ENCODE assay signal across 8 cellular contexts in the genomic region with DNA sequence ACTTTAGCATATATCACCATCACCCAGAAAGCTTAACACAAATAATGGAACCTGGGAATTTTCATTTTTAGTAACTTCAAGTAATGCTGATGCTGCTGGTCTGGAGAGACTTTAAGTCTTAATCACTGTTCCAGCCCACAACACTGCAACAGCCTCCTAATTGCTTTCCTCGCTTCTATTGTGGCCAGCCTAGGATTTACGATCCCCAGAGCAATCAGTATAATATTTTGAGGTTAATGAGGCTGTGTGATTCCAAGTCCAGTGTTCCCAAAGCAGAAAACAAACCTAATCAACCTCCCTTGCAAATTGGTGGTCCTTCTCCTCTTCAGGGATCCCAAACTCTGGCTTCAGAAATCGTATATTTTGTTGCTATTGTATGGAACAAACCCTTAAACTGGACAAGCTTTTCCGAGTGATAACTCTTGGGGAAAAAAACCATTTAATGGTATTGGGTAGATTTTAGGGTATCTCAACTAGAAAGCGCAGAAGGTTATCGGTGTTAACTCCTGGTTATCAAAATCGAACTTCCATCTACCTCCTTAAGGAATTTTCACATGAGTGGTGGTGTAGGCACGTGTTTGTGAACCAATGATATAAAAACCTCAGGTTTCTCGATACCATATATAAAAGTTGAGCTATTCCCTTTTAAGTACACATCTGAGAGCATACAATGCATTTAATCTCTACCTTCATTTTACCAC. TPM values are rescaled to one million over a fixed set of nuclear protein-coding genes. Genes with fewer than 3 reads are reported as not detected.
A peak's percentile ranks its signal among the peaks of the same experiment; 100 is the strongest.
DNase-seq lines count a peak whose midpoint lies in the region; ATAC-seq and TF ChIP-seq lines count a peak whose summit lies in the region.

No MANE protein-coding gene starts in this region.

- no peaks in the 10 kb centered on the region for H3K9me3 ChIP-seq in thymus (ENCODE audit: control insufficient read depth)

- peaks cover 43% of the 10 kb centered on the region for H3K36me3 Mint-ChIP-seq in activated T-cell treated with anti-CD3 and anti-CD28 coated beads, Interleukin-2, amount 50 U/mL, for 24 hours (ENCODE audit: low read depth)
- H3K36me3 Mint-ChIP-seq in activated T-helper 2 cell treated with anti-CD3 and anti-CD28 coated beads, Interferon-gamma antibody, Interleukin-2, Interleukin-4, amounts not matched to agents 10 μg/mL and 5 μg/mL and 100 μg/mL, durations not matched to agents 14 hours and 24 hours and 36 hours (ENCODE audit: low read depth): peaks cover 40% of the 10 kb centered on the region

- DNase-seq in activated T-cell treated with anti-CD3 and anti-CD28 coated beads, Interleukin-2, amount 50 U/mL, for 24 hours: no peak
- DNase-seq in activated T-cell treated with anti-CD3 and anti-CD28 coated beads, Interleukin-2, amount 50 U/mL, for 1 hour: no peak
- DNase-seq in activated T-helper 2 cell treated with anti-CD3 and anti-CD28 coated beads, Interferon-gamma antibody, Interleukin-2, Interleukin-4, amounts not matched to agents 10 μg/mL and 5 μg/mL and 100 μg/mL, durations not matched to agents 14 hours and 24 hours and 36 hours (ENCODE audit: low spot score): no peak
- DNase-seq in kidney tubule cell (ENCODE audit: low spot score): peak; percentile 1
- no peak for DNase-seq in GM10266 (ENCODE audit: extremely low spot score)

- peak overlapping the region; percentile 86 for H3K4me3 Mint-ChIP-seq in activated T-cell treated with anti-CD3 and anti-CD28 coated beads, Interleukin-2, amount 50 U/mL, for 24 hours
- H3K4me3 Mint-ChIP-seq in activated T-helper 2 cell treated with anti-CD3 and anti-CD28 coated beads, Interferon-gamma antibody, Interleukin-2, Interleukin-4, amounts not matched to agents 10 μg/mL and 5 μg/mL and 100 μg/mL, durations not matched to agents 14 hours and 24 hours and 36 hours (ENCODE audit: low read depth): peak overlapping the region; percentile 90

- H3K36me3 ChIP-seq in thymus (ENCODE audit: control insufficient read depth, insufficient read depth): no peaks in the 10 kb centered on the region

- peak overlapping the region; percentile 33 for H3K27ac ChIP-seq in thymus (ENCODE audit: low read depth)

- no peak for ATAC-seq in HG03378 (IDR thresholded peaks at IDR 0.05; ENCODE audit: unreplicated experiment)
- no peak for ATAC-seq in HG03039 (IDR thresholded peaks at IDR 0.05; ENCODE audit: unreplicated experiment)

- peaks cover 20% of the 10 kb centered on the region for H3K4me1 ChIP-seq in thymus (ENCODE audit: control insufficient read depth, insufficient read depth, low read length)

- peak overlapping the region; percentile 93 for H3K27ac Mint-ChIP-seq in activated T-cell treated with anti-CD3 and anti-CD28 coated beads, Interleukin-2, amount 50 U/mL, for 24 hours
- H3K27ac Mint-ChIP-seq in activated T-helper 2 cell treated with anti-CD3 and anti-CD28 coated beads, Interferon-gamma antibody, Interleukin-2, Interleukin-4, amounts not matched to agents 10 μg/mL and 5 μg/mL and 100 μg/mL, durations not matched to agents 14 hours and 24 hours and 36 hours: peak overlapping the region; percentile 94

- peak overlapping the region; percentile 66 for H3K4me3 ChIP-seq in thymus (ENCODE audit: low read length)

- 32% methylated on average over 9 of the region's 9 CpGs for WGBS in thymus

- no peaks in the 10 kb centered on the region for H3K27me3 ChIP-seq in thymus (ENCODE audit: control insufficient read depth, insufficient read depth)

- H3K4me1 Mint-ChIP-seq in activated T-cell treated with anti-CD3 and anti-CD28 coated beads, Interleukin-2, amount 50 U/mL, for 24 hours (ENCODE audit: low read depth): peaks cover 55% of the 10 kb centered on the region
- H3K4me1 Mint-ChIP-seq in activated T-helper 2 cell treated with anti-CD3 and anti-CD28 coated beads, Interferon-gamma antibody, Interleukin-2, Interleukin-4, amounts not matched to agents 10 μg/mL and 5 μg/mL and 100 μg/mL, durations not matched to agents 14 hours and 24 hours and 36 hours (ENCODE audit: low read depth): peaks cover 49% of the 10 kb centered on the region

- H3K9me3 Mint-ChIP-seq in activated T-cell treated with anti-CD3 and anti-CD28 coated beads, Interleukin-2, amount 50 U/mL, for 24 hours: no peaks in the 10 kb centered on the region
- no peaks in the 10 kb centered on the region for H3K9me3 Mint-ChIP-seq in activated T-helper 2 cell treated with anti-CD3 and anti-CD28 coated beads, Interferon-gamma antibody, Interleukin-2, Interleukin-4, amounts not matched to agents 10 μg/mL and 5 μg/mL and 100 μg/mL, durations not matched to agents 14 hours and 24 hours and 36 hours

- no peak for TF ChIP-seq CTCF in GM10266 (IDR thresholded peaks at IDR 0.05; ENCODE audit: control insufficient read depth, insufficient read depth, low read depth, missing control alignments)

- intact Hi-C loops in activated T-helper 2 cell treated with anti-CD3 and anti-CD28 coated beads, Interferon-gamma antibody, Interleukin-2, Interleukin-4, amounts not matched to agents 10 μg/mL and 5 μg/mL and 100 μg/mL, durations not matched to agents 14 hours and 24 hours and 36 hours (cut with micrococcal nuclease): no loop called here

- no peaks in the 10 kb centered on the region for H3K27me3 Mint-ChIP-seq in activated T-cell treated with anti-CD3 and anti-CD28 coated beads, Interleukin-2, amount 50 U/mL, for 24 hours
- H3K27me3 Mint-ChIP-seq in activated T-helper 2 cell treated with anti-CD3 and anti-CD28 coated beads, Interferon-gamma antibody, Interleukin-2, Interleukin-4, amounts not matched to agents 10 μg/mL and 5 μg/mL and 100 μg/mL, durations not matched to agents 14 hours and 24 hours and 36 hours (ENCODE audit: low read depth): no peaks in the 10 kb centered on the region

RNA-seq across cellular contexts. Expression of a gene that starts 50.0 kb away (rescaled TPM):
- total RNA-seq in activated T-helper 2 cell treated with anti-CD3 and anti-CD28 coated beads, Interferon-gamma antibody, Interleukin-2, Interleukin-4, amounts not matched to agents 10 μg/mL and 5 μg/mL and 100 μg/mL, durations not matched to agents 14 hours and 24 hours and 36 hours: 23.6 and 26.6 TPM in 2 replicates
- polyA plus RNA-seq in thymus: 44.7 TPM
